23 cellular contexts compared by ENCODE assay signal in genomic region chr20:52590100-52590499, GRCh38.
"Had no signal": no experiment of that assay in that cellular context is flagged by ENCODE, and none has a peak within 500 bp of the region (broad histone marks: within the 10 kb centered on the region; RNA-seq: fewer than 3 reads in every experiment).

No MANE protein-coding gene starts in this region.

- H3K9ac ChIP-seq: neural progenitor cell, parathyroid adenoma had no signal

- H3K27me3 ChIP-seq: gastrocnemius medialis, neural progenitor cell, right atrium auricular region, sigmoid colon, spleen, suprapubic skin, transverse colon, upper lobe of right lung, uterus had no signal

- H3K27ac ChIP-seq: dorsolateral prefrontal cortex, gastrocnemius medialis, neural progenitor cell, parathyroid adenoma, right atrium auricular region, sigmoid colon, skin epidermis, spleen, suprapubic skin, transverse colon, upper lobe of right lung, uterus had no signal

- H3K4me3 ChIP-seq: dorsolateral prefrontal cortex, gastrocnemius medialis, lung, mucosa of descending colon, neural progenitor cell, right atrium auricular region, sigmoid colon, skin epidermis, spleen, suprapubic skin, transverse colon, upper lobe of right lung, uterus had no signal

- H2AFZ ChIP-seq: neural progenitor cell, parathyroid adenoma had no signal

- H3K4me2 ChIP-seq: neural progenitor cell had no signal

- H3K9me3 ChIP-seq: gastrocnemius medialis, mucosa of descending colon, right atrium auricular region, sigmoid colon, spleen, suprapubic skin, transverse colon, upper lobe of right lung, uterus had no signal

- DNase-seq: cortex of kidney; dorsolateral prefrontal cortex; effector CD8-positive, alpha-beta T cell; endodermal cell; erythroblast; foreskin fibroblast; head of caudate nucleus; mucosa of descending colon; sigmoid colon; spleen; stimulated activated CD4-positive, alpha-beta T cell treated with anti-CD3 and anti-CD28 coated beads, Interleukin-4, amount 100 ng/mL, for 4 hours; stimulated activated naive B cell treated with anti-CD40 and anti-IgM and Interleukin-4, amounts not matched to agents 10 μg/mL and 1 μg/mL and 100 μg/mL, for 72 hours; stimulated activated naive CD8-positive, alpha-beta T cell treated with anti-CD3 and anti-CD28 coated beads, Interleukin-15, amount 100 ng/mL, for 72 hours; transverse colon; upper lobe of right lung; uterus had no signal

- H3K36me3 ChIP-seq: gastrocnemius medialis, neural progenitor cell, right atrium auricular region, sigmoid colon, spleen, suprapubic skin, transverse colon, upper lobe of right lung, uterus had no signal

- H3K79me2 ChIP-seq: parathyroid adenoma had no signal

- H3K4me1 ChIP-seq: gastrocnemius medialis, neural progenitor cell, parathyroid adenoma, right atrium auricular region, sigmoid colon, spleen, suprapubic skin, transverse colon, upper lobe of right lung, uterus had no signal
